1 cellular context compared by ENCODE assay signal in genomic region chr4:112645541-112646329, GRCh38.
TF ChIP-seq lines count a peak whose summit lies in the region.

No MANE protein-coding gene starts in this region.

TF ChIP-seq in H1, 55 proteins besides CTCF, POLR2A, EP300 and RAD21:
- TF ChIP-seq BCL11A (IDR thresholded peaks at IDR 0.05; ENCODE audit: low read depth in 2 of 2, low read length in 2 of 2) (peak; percentile 8 to 87), RFX5 (IDR thresholded peaks at IDR 0.05; ENCODE audit: borderline replicate concordance, low read depth, low read length) (no peak), CBX8 (IDR thresholded peaks at IDR 0.05; ENCODE audit: borderline replicate concordance, low read depth, low read length) (no peak), JUN (IDR thresholded peaks at IDR 0.05; ENCODE audit: low read depth, low read length) (no peak), RBBP5 (IDR thresholded peaks at IDR 0.05; ENCODE audit: borderline replicate concordance, low read depth, low read length) (no peak), SIRT6 (IDR thresholded peaks at IDR 0.05; ENCODE audit: low read length) (no peak), CHD7 (IDR thresholded peaks at IDR 0.05; ENCODE audit: insufficient replicate concordance, low read length) (peak; percentile 89), MAFK (IDR thresholded peaks at IDR 0.05; ENCODE audit: low read depth, low read length) (no peak), ZNF274 (IDR thresholded peaks at IDR 0.05; ENCODE audit: borderline replicate concordance, extremely low read depth, low read length) (no peak; the same call in 1 of the 2 replicates), ATF3 (IDR thresholded peaks at IDR 0.05; ENCODE audit: insufficient read depth, low read depth, low read length) (no peak), SAP30 (IDR thresholded peaks at IDR 0.05; ENCODE audit: insufficient read depth, insufficient replicate concordance, low read length) (no peak), BRCA1 (IDR thresholded peaks at IDR 0.05; ENCODE audit: low read depth, low read length) (no peak; the same call in 1 of the 2 replicates), EZH2 (IDR thresholded peaks at IDR 0.05; ENCODE audit: low read depth, low read length, severe bottlenecking) (no peak), PHF8 (conservative IDR thresholded peaks at IDR 0.05; ENCODE audit: low read depth, low read length) (peak; percentile 38), SUZ12 (IDR thresholded peaks at IDR 0.05; ENCODE audit: low read length) (no peak), TEAD4 (IDR thresholded peaks at IDR 0.05; ENCODE audit: low read depth, low read length) (no peak; the same call in 1 of the 2 replicates), TBP (IDR thresholded peaks at IDR 0.05; ENCODE audit: low read depth, low read length) (peak; percentile 38; the same call in 1 of the 2 replicates), POU5F1 (IDR thresholded peaks at IDR 0.05; ENCODE audit: low read depth, low read length) (0 out of 2 replicates have a peak, but pooled peaks have one; percentile 35), FOSL1 (IDR thresholded peaks at IDR 0.05; ENCODE audit: insufficient read depth, low read depth, low read length) (no peak), HDAC6 (IDR thresholded peaks at IDR 0.05; ENCODE audit: low read depth, low read length) (peak; percentile 94), KDM1A (IDR thresholded peaks at IDR 0.05; ENCODE audit: borderline replicate concordance, low read length) (no peak), NRF1 (IDR thresholded peaks at IDR 0.05; ENCODE audit: low read depth, low read length) (peak; percentile 38; the same call in 1 of the 2 replicates), SRF (IDR thresholded peaks at IDR 0.05; ENCODE audit: low read depth, low read length) (no peak), EGR1 (IDR thresholded peaks at IDR 0.05; ENCODE audit: borderline replicate concordance, low read depth, low read length) (peak; percentile 68), KDM5A (IDR thresholded peaks at IDR 0.05; ENCODE audit: low read length) (no peak), ASH2L (IDR thresholded peaks at IDR 0.05; ENCODE audit: low read length) (no peak), MAX (IDR thresholded peaks at IDR 0.05) (peak; percentile 9), RNF2 (IDR thresholded peaks at IDR 0.05; ENCODE audit: borderline replicate concordance, low read depth, low read length, missing control alignments, poor library complexity, severe bottlenecking) (no peak), CEBPB (IDR thresholded peaks at IDR 0.05; ENCODE audit: low read depth, low read length) (no peak), TAF1 (IDR thresholded peaks at IDR 0.05; ENCODE audit: low read depth, low read length) (peak; percentile 77), POLR2AphosphoS5 (IDR thresholded peaks at IDR 0.05; ENCODE audit: low read depth, low read length) (peak; percentile 96), TCF12 (IDR thresholded peaks at IDR 0.05; ENCODE audit: low read depth, low read length) (no peak), SP2 (IDR thresholded peaks at IDR 0.05; ENCODE audit: low read length) (no peak; the same call in 1 of the 2 replicates), SP1 (IDR thresholded peaks at IDR 0.05; ENCODE audit: low read depth, low read length) (no peak), BACH1 (IDR thresholded peaks at IDR 0.05; ENCODE audit: low read length) (no peak), CHD2 (IDR thresholded peaks at IDR 0.05; ENCODE audit: low read length) (peak; percentile 54; the same call in 1 of the 2 replicates), CREB1 (IDR thresholded peaks at IDR 0.05) (peak; percentile 35; the same call in 1 of the 2 replicates), YY1 (IDR thresholded peaks at IDR 0.05; ENCODE audit: low read depth, low read length) (peak; percentile 67), KDM4A (IDR thresholded peaks at IDR 0.05; ENCODE audit: low read depth, low read length, severe bottlenecking) (peak; percentile 29), CTBP2 (IDR thresholded peaks at IDR 0.05; ENCODE audit: borderline replicate concordance, insufficient read depth, insufficient read length, low read length) (no peak), RXRA (IDR thresholded peaks at IDR 0.05; ENCODE audit: insufficient read depth, low read depth, low read length) (no peak), TAF7 (optimal IDR thresholded peaks at IDR 0.05; ENCODE audit: borderline replicate concordance, low read depth, low read length) (peak; percentile 97), NANOG (IDR thresholded peaks at IDR 0.05; ENCODE audit: insufficient read depth, low read depth, low read length, poor library complexity, severe bottlenecking) (no peak), SIN3A (conservative IDR thresholded peaks at IDR 0.05 in 1 of 2, IDR thresholded peaks at IDR 0.05 in 1 of 2; ENCODE audit: low read depth in 1 of 2, low read length in 2 of 2) (peak in 1 of 2 experiments; percentile 85; a peak in 1 of 4 replicates), SIX5 (IDR thresholded peaks at IDR 0.05; ENCODE audit: low read depth, low read length) (no peak), GABPA (IDR thresholded peaks at IDR 0.05; ENCODE audit: borderline replicate concordance, insufficient read depth, low read length) (no peak), GTF2F1 (IDR thresholded peaks at IDR 0.05; ENCODE audit: borderline replicate concordance, low read depth, low read length) (no peak; the same call in 1 of the 2 replicates), HDAC2 (IDR thresholded peaks at IDR 0.05; ENCODE audit: borderline replicate concordance in 1 of 2, low read depth in 2 of 2, low read length in 2 of 2) (no peak), JUND (IDR thresholded peaks at IDR 0.05; ENCODE audit: low read length) (no peak; the same call in 1 of the 2 replicates), SP4 (IDR thresholded peaks at IDR 0.05; ENCODE audit: low read length) (peak; percentile 77; the same call in 1 of the 2 replicates), CBX5 (IDR thresholded peaks at IDR 0.05; ENCODE audit: low read depth, low read length) (no peak), CHD1 (IDR thresholded peaks at IDR 0.05; ENCODE audit: low read depth, low read length) (no peak)
- TF ChIP-seq, protein P1, sequence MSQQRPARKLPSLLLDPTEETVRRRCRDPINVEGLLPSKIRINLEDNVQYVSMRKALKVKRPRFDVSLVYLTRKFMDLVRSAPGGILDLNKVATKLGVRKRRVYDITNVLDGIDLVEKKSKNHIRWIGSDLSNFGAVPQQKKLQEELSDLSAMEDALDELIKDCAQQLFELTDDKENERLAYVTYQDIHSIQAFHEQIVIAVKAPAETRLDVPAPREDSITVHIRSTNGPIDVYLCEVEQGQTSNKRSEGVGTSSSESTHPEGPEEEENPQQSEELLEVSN (IDR thresholded peaks at IDR 0.05): peak; percentile 17; the same call in 1 of the 2 replicates
- TF ChIP-seq, protein P2, sequence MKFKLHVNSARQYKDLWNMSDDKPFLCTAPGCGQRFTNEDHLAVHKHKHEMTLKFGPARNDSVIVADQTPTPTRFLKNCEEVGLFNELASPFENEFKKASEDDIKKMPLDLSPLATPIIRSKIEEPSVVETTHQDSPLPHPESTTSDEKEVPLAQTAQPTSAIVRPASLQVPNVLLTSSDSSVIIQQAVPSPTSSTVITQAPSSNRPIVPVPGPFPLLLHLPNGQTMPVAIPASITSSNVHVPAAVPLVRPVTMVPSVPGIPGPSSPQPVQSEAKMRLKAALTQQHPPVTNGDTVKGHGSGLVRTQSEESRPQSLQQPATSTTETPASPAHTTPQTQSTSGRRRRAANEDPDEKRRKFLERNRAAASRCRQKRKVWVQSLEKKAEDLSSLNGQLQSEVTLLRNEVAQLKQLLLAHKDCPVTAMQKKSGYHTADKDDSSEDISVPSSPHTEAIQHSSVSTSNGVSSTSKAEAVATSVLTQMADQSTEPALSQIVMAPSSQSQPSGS (IDR thresholded peaks at IDR 0.05; ENCODE audit: low read length): peak; percentile 96
- TF ChIP-seq, protein P3, sequence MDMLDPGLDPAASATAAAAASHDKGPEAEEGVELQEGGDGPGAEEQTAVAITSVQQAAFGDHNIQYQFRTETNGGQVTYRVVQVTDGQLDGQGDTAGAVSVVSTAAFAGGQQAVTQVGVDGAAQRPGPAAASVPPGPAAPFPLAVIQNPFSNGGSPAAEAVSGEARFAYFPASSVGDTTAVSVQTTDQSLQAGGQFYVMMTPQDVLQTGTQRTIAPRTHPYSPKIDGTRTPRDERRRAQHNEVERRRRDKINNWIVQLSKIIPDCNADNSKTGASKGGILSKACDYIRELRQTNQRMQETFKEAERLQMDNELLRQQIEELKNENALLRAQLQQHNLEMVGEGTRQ (IDR thresholded peaks at IDR 0.05; ENCODE audit: low read length): no peak
TF ChIP-seq in H1: peak in this region for 20.
